ENCODE assay signal across 1 cellular context in the genomic region with DNA sequence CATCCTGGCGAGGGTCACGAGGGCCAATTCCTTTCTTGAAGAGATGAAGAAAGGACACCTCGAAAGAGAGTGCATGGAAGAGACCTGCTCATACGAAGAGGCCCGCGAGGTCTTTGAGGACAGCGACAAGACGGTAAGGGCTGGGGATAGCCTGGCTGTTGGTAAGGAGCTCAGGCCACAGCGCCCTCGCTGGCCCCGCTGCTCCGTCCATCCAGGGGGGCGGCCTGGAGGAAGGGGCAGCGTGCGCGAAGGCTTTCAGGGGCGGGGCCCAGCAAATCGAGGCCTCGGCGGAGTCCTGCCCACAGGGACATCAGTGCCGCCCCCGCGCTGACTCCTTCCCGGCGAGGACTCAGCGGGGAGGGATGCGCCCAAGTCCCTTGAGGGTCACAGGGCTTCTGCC.
TF ChIP-seq lines count a peak whose summit lies in the region.

No MANE protein-coding gene starts in this region.

TF ChIP-seq in K562, 482 proteins besides CTCF, POLR2A, EP300 and RAD21:
- no peak for TF ChIP-seq POLR2AphosphoS5 (IDR thresholded peaks at IDR 0.05; ENCODE audit: control insufficient read depth, insufficient read depth, low read depth, low read length)
- TF ChIP-seq, protein P1, sequence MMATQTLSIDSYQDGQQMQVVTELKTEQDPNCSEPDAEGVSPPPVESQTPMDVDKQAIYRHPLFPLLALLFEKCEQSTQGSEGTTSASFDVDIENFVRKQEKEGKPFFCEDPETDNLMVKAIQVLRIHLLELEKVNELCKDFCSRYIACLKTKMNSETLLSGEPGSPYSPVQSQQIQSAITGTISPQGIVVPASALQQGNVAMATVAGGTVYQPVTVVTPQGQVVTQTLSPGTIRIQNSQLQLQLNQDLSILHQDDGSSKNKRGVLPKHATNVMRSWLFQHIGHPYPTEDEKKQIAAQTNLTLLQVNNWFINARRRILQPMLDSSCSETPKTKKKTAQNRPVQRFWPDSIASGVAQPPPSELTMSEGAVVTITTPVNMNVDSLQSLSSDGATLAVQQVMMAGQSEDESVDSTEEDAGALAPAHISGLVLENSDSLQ (IDR thresholded peaks at IDR 0.05), result no peak
- no peak for TF ChIP-seq ZEB2 (IDR thresholded peaks at IDR 0.05)
- peak; percentile 47 for TF ChIP-seq ZFP36 (IDR thresholded peaks at IDR 0.05; ENCODE audit: low read depth, low read length, partially characterized antibody)
- TF ChIP-seq, protein P2, sequence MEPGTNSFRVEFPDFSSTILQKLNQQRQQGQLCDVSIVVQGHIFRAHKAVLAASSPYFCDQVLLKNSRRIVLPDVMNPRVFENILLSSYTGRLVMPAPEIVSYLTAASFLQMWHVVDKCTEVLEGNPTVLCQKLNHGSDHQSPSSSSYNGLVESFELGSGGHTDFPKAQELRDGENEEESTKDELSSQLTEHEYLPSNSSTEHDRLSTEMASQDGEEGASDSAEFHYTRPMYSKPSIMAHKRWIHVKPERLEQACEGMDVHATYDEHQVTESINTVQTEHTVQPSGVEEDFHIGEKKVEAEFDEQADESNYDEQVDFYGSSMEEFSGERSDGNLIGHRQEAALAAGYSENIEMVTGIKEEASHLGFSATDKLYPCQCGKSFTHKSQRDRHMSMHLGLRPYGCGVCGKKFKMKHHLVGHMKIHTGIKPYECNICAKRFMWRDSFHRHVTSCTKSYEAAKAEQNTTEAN (CRISPR knock-in tag; IDR thresholded peaks at IDR 0.05), result no peak
